ENCODE assay signal across 1 cellular context in the genomic region with DNA sequence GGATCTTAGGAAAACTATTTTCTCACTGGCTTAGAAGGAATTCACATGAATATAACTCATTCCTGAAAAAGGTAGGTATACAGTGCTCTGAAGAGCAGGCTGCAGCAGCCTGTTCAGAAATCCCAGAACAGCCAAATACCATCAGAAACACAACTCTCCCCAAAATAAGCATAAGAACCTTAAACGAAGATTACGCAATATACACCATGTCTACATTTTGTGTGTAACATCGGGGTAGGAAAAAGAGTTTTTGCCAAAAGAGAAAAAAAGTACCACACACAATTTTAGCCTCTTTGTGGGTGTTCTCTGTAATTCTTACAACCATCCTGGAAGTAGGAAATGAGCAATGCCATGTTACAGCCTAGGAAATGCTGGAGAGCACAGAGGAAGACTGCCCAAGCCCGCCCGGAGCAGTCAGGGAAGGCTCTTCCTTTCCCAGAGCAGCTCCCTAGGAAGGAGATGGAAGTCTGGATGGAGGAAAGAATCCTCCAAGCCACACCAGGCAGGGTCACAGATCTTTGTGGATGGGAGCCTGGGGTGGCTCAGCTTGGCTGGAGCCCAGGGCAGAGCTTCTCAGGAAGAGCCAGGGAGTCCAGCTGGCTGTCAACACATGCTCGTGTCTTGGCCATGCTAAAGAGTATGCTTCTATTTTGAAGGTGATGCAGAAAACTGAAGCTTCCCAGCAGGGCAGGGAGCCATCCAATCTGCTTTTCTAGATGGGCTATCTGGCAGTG.
TF ChIP-seq lines count a peak whose summit lies in the region.

No MANE protein-coding gene starts in this region.

TF ChIP-seq in K562, 482 proteins besides CTCF, POLR2A, EP300 and RAD21 (continued from another document):
- TF ChIP-seq, protein P1, sequence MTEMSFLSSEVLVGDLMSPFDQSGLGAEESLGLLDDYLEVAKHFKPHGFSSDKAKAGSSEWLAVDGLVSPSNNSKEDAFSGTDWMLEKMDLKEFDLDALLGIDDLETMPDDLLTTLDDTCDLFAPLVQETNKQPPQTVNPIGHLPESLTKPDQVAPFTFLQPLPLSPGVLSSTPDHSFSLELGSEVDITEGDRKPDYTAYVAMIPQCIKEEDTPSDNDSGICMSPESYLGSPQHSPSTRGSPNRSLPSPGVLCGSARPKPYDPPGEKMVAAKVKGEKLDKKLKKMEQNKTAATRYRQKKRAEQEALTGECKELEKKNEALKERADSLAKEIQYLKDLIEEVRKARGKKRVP (CRISPR knock-in tag; IDR thresholded peaks at IDR 0.05) = no peak
- TF ChIP-seq LARP7 (IDR thresholded peaks at IDR 0.05) (no peak), TAF9B (IDR thresholded peaks at IDR 0.05; ENCODE audit: partially characterized antibody) (no peak), GTF2F1 (IDR thresholded peaks at IDR 0.05; ENCODE audit: low read depth, low read length) (no peak), ARHGAP35 (IDR thresholded peaks at IDR 0.05; ENCODE audit: partially characterized antibody) (no peak)
